ENCODE assay signal across 8 cellular contexts in genomic region chr1:44674113-44675000, GRCh38. TPM values are rescaled to one million over a fixed set of nuclear protein-coding genes. Genes with fewer than 3 reads are reported as not detected.
DNase-seq lines count a peak whose midpoint lies in the region; ATAC-seq and TF ChIP-seq lines count a peak whose summit lies in the region.

TSS of gene ARMH1 (plus strand) at chr1:44674714. CDS start at chr1:44689698, 14,984 bp downstream.
TSS of gene TMEM53 (minus strand) at chr1:44674481. CDS start at chr1:44674391, 90 bp downstream.

- H3F3A ChIP-seq in DOHH2 (ENCODE audit: control insufficient read depth, insufficient read depth) = peaks cover 5% of the 10 kb centered on the region

- H3K4me1 Mint-ChIP-seq in naive B cell = peaks cover 29 to 39% (median 32%) of the 10 kb centered on the region in 3 donors
- peaks cover 14% of the 10 kb centered on the region for H3K4me1 Mint-ChIP-seq in stimulated activated effector memory CD8-positive, alpha-beta T cell treated with anti-CD3 and anti-CD28 coated beads, Interleukin-12 subunit alpha, Interleukin-12 subunit beta, amount 100 ng/mL, for 72 hours

- H3K9me2 ChIP-seq in DOHH2 (replicated peaks; ENCODE audit: control insufficient read depth, low read length) = no peaks in the 10 kb centered on the region

- H3K27me3 Mint-ChIP-seq in naive B cell = no peaks in the 10 kb centered on the region

- peak; percentile 99 to 100 (median 99) for DNase-seq in Peyer's patch
- peak; percentile 93 for DNase-seq in activated T-helper 1 cell treated with anti-CD3 and anti-CD28 coated beads, Interleukin-2, amount 50 U/mL, for 16 hours (ENCODE audit: low read depth in 1 of 2, low spot score in 1 of 2)
- peak; percentile 99 for DNase-seq in fibroblast of gingiva (ENCODE audit: low read depth)
- DNase-seq in naive B cell = peak; percentile 99
- DNase-seq in stimulated activated effector memory CD8-positive, alpha-beta T cell treated with anti-CD3 and anti-CD28 coated beads, Interleukin-12 subunit alpha, Interleukin-12 subunit beta, amount 100 ng/mL, for 72 hours (ENCODE audit: low spot score in 2 of 2) = peak; percentile 96 to 99

- no peaks in the 10 kb centered on the region for H3K36me3 Mint-ChIP-seq in naive B cell
- H3K36me3 Mint-ChIP-seq in stimulated activated effector memory CD8-positive, alpha-beta T cell treated with anti-CD3 and anti-CD28 coated beads, Interleukin-12 subunit alpha, Interleukin-12 subunit beta, amount 100 ng/mL, for 72 hours = no peaks in the 10 kb centered on the region

- peak within 1 kb of the TSS; percentile 82 to 97 (median 92) for H3K27ac Mint-ChIP-seq in naive B cell
- peak within 1 kb of the TSS; percentile 87 for H3K27ac Mint-ChIP-seq in stimulated activated effector memory CD8-positive, alpha-beta T cell treated with anti-CD3 and anti-CD28 coated beads, Interleukin-12 subunit alpha, Interleukin-12 subunit beta, amount 100 ng/mL, for 72 hours

- H4K20me1 ChIP-seq in DOHH2 (ENCODE audit: control insufficient read depth, insufficient read depth, low read depth, low read length) = 0 out of 2 replicates have a peak, but pooled peaks cover 5% of the 10 kb centered on the region

- H3K27ac ChIP-seq in DOHH2 (ENCODE audit: low read depth, low read length) (peak within 1 kb of the TSS; percentile 53), KOPT-K1 (ENCODE audit: low read depth, low read length, poor library complexity, severe bottlenecking) (peak within 1 kb of the TSS; percentile 51), Peyer's patch (peak within 1 kb of the TSS; percentile 94 to 99 (median 96))

- no peaks in the 10 kb centered on the region for H3K36me3 ChIP-seq in DOHH2 (ENCODE audit: control insufficient read depth, low read length)
- H3K36me3 ChIP-seq in KOPT-K1 (ENCODE audit: insufficient read depth, low read length) = no peaks in the 10 kb centered on the region
- H3K36me3 ChIP-seq in Peyer's patch = no peaks in the 10 kb centered on the region

- ATAC-seq in GM21825 (IDR thresholded peaks at IDR 0.05; ENCODE audit: unreplicated experiment) = peak; percentile 85
- ATAC-seq in naive B cell (ENCODE audit: low read depth in 2 of 2) = peak; percentile 90 to 92
- ATAC-seq in stimulated activated effector memory CD8-positive, alpha-beta T cell treated with anti-CD3 and anti-CD28 coated beads, Interleukin-12 subunit alpha, Interleukin-12 subunit beta, amount 100 ng/mL, for 72 hours = peak; percentile 97

- H3K4me1 ChIP-seq in DOHH2 (ENCODE audit: control insufficient read depth, low read length) = peaks cover 55% of the 10 kb centered on the region
- H3K4me1 ChIP-seq in Peyer's patch = peaks cover 6 to 51% (median 17%) of the 10 kb centered on the region in 4 donors

- peak within 1 kb of the TSS; percentile 76 to 97 (median 94) for H3K4me3 Mint-ChIP-seq in naive B cell
- peak within 1 kb of the TSS; percentile 83 for H3K4me3 Mint-ChIP-seq in stimulated activated effector memory CD8-positive, alpha-beta T cell treated with anti-CD3 and anti-CD28 coated beads, Interleukin-12 subunit alpha, Interleukin-12 subunit beta, amount 100 ng/mL, for 72 hours

- H3K4me2 ChIP-seq in DOHH2 (ENCODE audit: low read length) = peak within 1 kb of the TSS; percentile 96

- H3K79me2 ChIP-seq in DOHH2 (ENCODE audit: control insufficient read depth, low read length) = peaks cover 3% of the 10 kb centered on the region; the same call in 1 of the 2 replicates

- H3K27me3 ChIP-seq in DOHH2 (ENCODE audit: control insufficient read depth, low read length) = peaks cover 11% of the 10 kb centered on the region
- no peaks in the 10 kb centered on the region for H3K27me3 ChIP-seq in Peyer's patch

- H3K4me3 ChIP-seq in DOHH2 (ENCODE audit: low read length) (peak within 1 kb of the TSS; percentile 87), Peyer's patch (peak within 1 kb of the TSS; percentile 68 to 80 (median 72))

- TF ChIP-seq POLR2A in Peyer's patch (IDR thresholded peaks at IDR 0.05) = peak; percentile 45 to 71

- H3K9me3 ChIP-seq in DOHH2 (ENCODE audit: control insufficient read depth, insufficient read depth, low read length) (no peaks in the 10 kb centered on the region), KOPT-K1 (ENCODE audit: insufficient read depth, low read length, poor library complexity, severe bottlenecking) (no peaks in the 10 kb centered on the region), Peyer's patch (no peaks in the 10 kb centered on the region)

- TF ChIP-seq CTCF in DOHH2 (IDR thresholded peaks at IDR 0.05; ENCODE audit: low read depth, low read length, poor library complexity, severe bottlenecking) (peak; percentile 43), Peyer's patch (IDR thresholded peaks at IDR 0.05) (no peak)

- H3K9me3 Mint-ChIP-seq in naive B cell = no peaks in the 10 kb centered on the region
- H3K9me3 Mint-ChIP-seq in stimulated activated effector memory CD8-positive, alpha-beta T cell treated with anti-CD3 and anti-CD28 coated beads, Interleukin-12 subunit alpha, Interleukin-12 subunit beta, amount 100 ng/mL, for 72 hours = no peaks in the 10 kb centered on the region

RNA-seq across cellular contexts. Expression of gene ARMH1, which starts in this region (rescaled TPM):
- 1 to 10 TPM; 3.7 to 7.7 (median 4.8) TPM for total RNA-seq in Peyer's patch
- polyA plus RNA-seq in naive B cell (ENCODE audit: low read depth in 6 of 6) = 10 to 100 TPM; 14.0 to 28.1 (median 18.6) TPM

RNA-seq across cellular contexts. Expression of gene TMEM53, which starts in this region (rescaled TPM):
- 10 to 100 TPM in 3 of 4 donors, not detected in 1; 23.1 to 30.8 (median 26.5) TPM for total RNA-seq in Peyer's patch
- polyA plus RNA-seq in naive B cell (ENCODE audit: low read depth in 6 of 6) = 10 to 100 TPM in 1 of 6 donors, 1 to 10 TPM in 5; 1.2 to 10.3 (median 7.4) TPM

Comparison
In these comparisons a context has a peak if more than half of its experiments do, and no peak if none do; other contexts are left out.
1. Peak in every context shown above with its lines: DNase-seq, ATAC-seq, H3K4me3 ChIP-seq and H3K27ac ChIP-seq.